10 cellular contexts compared by ENCODE assay signal in the genomic region with DNA sequence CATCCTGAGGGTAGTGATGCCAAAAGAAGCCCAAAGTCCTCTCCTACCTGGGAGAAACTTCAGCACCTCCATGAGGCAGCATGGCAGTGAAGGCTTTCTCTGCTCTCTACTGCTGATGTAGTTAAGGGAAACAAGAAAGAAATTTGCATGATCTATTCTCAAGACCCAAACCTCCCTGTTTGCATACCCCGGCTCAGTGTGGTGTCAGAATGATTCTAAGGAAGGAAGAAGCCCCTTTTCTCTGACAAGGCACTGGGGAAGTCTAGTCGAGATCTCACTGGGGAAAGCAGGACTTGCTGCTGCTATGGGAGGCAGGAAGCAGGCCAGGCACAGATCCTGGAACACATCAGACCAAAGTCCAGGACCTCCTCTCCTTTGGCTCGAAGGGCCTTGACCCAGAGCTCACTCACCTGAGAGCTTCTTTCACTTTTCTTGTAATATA.
A peak's percentile ranks its signal among the peaks of the same experiment; 100 is the strongest.
DNase-seq lines count a peak whose midpoint lies in the region; ATAC-seq and TF ChIP-seq lines count a peak whose summit lies in the region.
"Had no signal": no experiment of that assay in that cellular context is flagged by ENCODE, and none has a peak within 500 bp of the region (broad histone marks: within the 10 kb centered on the region; RNA-seq: fewer than 3 reads in every experiment).

No MANE protein-coding gene starts in this region.

- CTCF ChIA-PET in CD8-positive, alpha-beta T cell (lab: Charles Lee), result interaction anchor here (0.9 to 7.4 kb wide), 3 partner anchors 11 to 21 kb away, joined by 3 to 36 read pairs (median 17); no protein-coding TSS in a partner anchor
- CTCF ChIA-PET in MCF 10A (lab: Yijun Ruan, JAX), result interaction anchor here (0.6 kb wide), 1 partner anchor 390 kb away, joined by 3 read pairs; no protein-coding TSS in a partner anchor

- H3K4me3 ChIP-seq in CD8-positive, alpha-beta T cell (ENCODE audit: low read depth, low read length), result no peak overlapping the region
- H3K4me3 ChIP-seq in upper lobe of right lung, result no peak overlapping the region
- H3K4me3 ChIP-seq: BLaER1 treated with 17β-estradiol and CSF1 and Interleukin-3, amounts not matched to agents 10 nM and 100 nM had no signal

- no peaks in the 10 kb centered on the region for H3K9me3 Mint-ChIP-seq in CD8-positive, alpha-beta T cell
- no peaks in the 10 kb centered on the region for H3K9me3 Mint-ChIP-seq in activated naive CD4-positive, alpha-beta T cell treated with anti-CD3 and anti-CD28 coated beads, Interleukin-2, amount 50 U/mL, for 72 hours
- no peaks in the 10 kb centered on the region for H3K9me3 Mint-ChIP-seq in MCF 10A (ENCODE audit: unreplicated experiment)

- no peaks in the 10 kb centered on the region for H3K9me3 ChIP-seq in CD8-positive, alpha-beta T cell (ENCODE audit: low read length)
- no peaks in the 10 kb centered on the region for H3K9me3 ChIP-seq in upper lobe of right lung
- H3K9me3 ChIP-seq: BLaER1 treated with 17β-estradiol and CSF1 and Interleukin-3, amounts not matched to agents 10 nM and 100 nM had no signal

- TF ChIP-seq CTCF in CD8-positive, alpha-beta T cell (IDR thresholded peaks at IDR 0.05), result no peak
- TF ChIP-seq CTCF in MCF 10A (IDR thresholded peaks at IDR 0.05; ENCODE audit: unreplicated experiment), result no peak
- no peak for TF ChIP-seq CTCF in upper lobe of right lung (IDR thresholded peaks at IDR 0.05)

- BruUV-seq in MCF 10A (replicated peaks; lab: Mats Ljungman, UMichigan), result no TSS peak

- H3K36me3 Mint-ChIP-seq in CD8-positive, alpha-beta T cell, result peaks cover 40% of the 10 kb centered on the region
- H3K36me3 Mint-ChIP-seq in activated naive CD4-positive, alpha-beta T cell treated with anti-CD3 and anti-CD28 coated beads, Interleukin-2, amount 50 U/mL, for 72 hours, result peaks cover 0 to 25% of the 10 kb centered on the region in 2 donors
- H3K36me3 Mint-ChIP-seq in MCF 10A (ENCODE audit: insufficient read depth, unreplicated experiment), result no peaks in the 10 kb centered on the region

- H3K27me3 ChIP-seq in CD8-positive, alpha-beta T cell (ENCODE audit: insufficient read depth, low read length), result no peaks in the 10 kb centered on the region
- H3K27me3 ChIP-seq in upper lobe of right lung, result no peaks in the 10 kb centered on the region
- H3K27me3 ChIP-seq: BLaER1 treated with 17β-estradiol and CSF1 and Interleukin-3, amounts not matched to agents 10 nM and 100 nM had no signal

- no peaks in the 10 kb centered on the region for H3K27me3 Mint-ChIP-seq in CD8-positive, alpha-beta T cell (ENCODE audit: low read depth)
- no peaks in the 10 kb centered on the region for H3K27me3 Mint-ChIP-seq in MCF 10A (ENCODE audit: insufficient read depth, unreplicated experiment)

- H3K4me3 Mint-ChIP-seq in CD8-positive, alpha-beta T cell, result peak overlapping the region; percentile 27
- no peak overlapping the region for H3K4me3 Mint-ChIP-seq in MCF 10A (ENCODE audit: unreplicated experiment)

- no peaks in the 10 kb centered on the region for H3K36me3 ChIP-seq in CD8-positive, alpha-beta T cell (ENCODE audit: insufficient read depth, low read length)
- no peaks in the 10 kb centered on the region for H3K36me3 ChIP-seq in upper lobe of right lung
- H3K36me3 ChIP-seq: BLaER1 treated with 17β-estradiol and CSF1 and Interleukin-3, amounts not matched to agents 10 nM and 100 nM had no signal

- peaks cover 93% of the 10 kb centered on the region for H3K4me1 Mint-ChIP-seq in CD8-positive, alpha-beta T cell (ENCODE audit: low read depth)
- no peaks in the 10 kb centered on the region for H3K4me1 Mint-ChIP-seq in MCF 10A (ENCODE audit: insufficient read depth, unreplicated experiment)

- intact Hi-C loops in CD8-positive, alpha-beta T cell (cut with DNase I, micrococcal nuclease), result no loop called here
- intact Hi-C loops in MCF 10A (cut with micrococcal nuclease) (no loop called here), upper lobe of right lung (cut with DNase I) (loop anchor here (10.0 kb wide), 1 partner anchor 1096 kb away; no protein-coding TSS in a partner anchor)

- H3K27ac ChIP-seq in CD8-positive, alpha-beta T cell (ENCODE audit: low read depth, low read length), result no peak overlapping the region
- no peak overlapping the region for H3K27ac ChIP-seq in upper lobe of right lung
- H3K27ac ChIP-seq: BLaER1 treated with 17β-estradiol and CSF1 and Interleukin-3, amounts not matched to agents 10 nM and 100 nM had no signal

- no peak for DNase-seq in CD8-positive, alpha-beta T cell
- DNase-seq in activated naive CD4-positive, alpha-beta T cell treated with anti-CD3 and anti-CD28 coated beads, Interleukin-2, amount 50 U/mL, for 72 hours (ENCODE audit: low spot score in 2 of 2), result no peak
- no peak for DNase-seq in MCF 10A (ENCODE audit: unreplicated experiment)
- DNase-seq in NOMO-1 (lab: John Stamatoyannopoulos, UW; ENCODE audit: unreplicated experiment in 2 of 2), result no peak
- no peak for DNase-seq in AG20443 (ENCODE audit: low spot score)
- DNase-seq in upper lobe of right lung, result no peak
- DNase-seq: NCI-H345 had no signal

- ATAC-seq in CD8-positive, alpha-beta T cell, result no peak
- peak; percentile 84 for ATAC-seq in GM19324 (IDR thresholded peaks at IDR 0.05; ENCODE audit: low FRiP score, unreplicated experiment)
- peak; percentile 79 for ATAC-seq in HG03060 (IDR thresholded peaks at IDR 0.05; ENCODE audit: low read depth, unreplicated experiment)
- ATAC-seq in activated naive CD4-positive, alpha-beta T cell treated with anti-CD3 and anti-CD28 coated beads, Interleukin-2, amount 50 U/mL, for 72 hours, result peak in 1 of 2 donors; percentile 19
- ATAC-seq in upper lobe of right lung, result no peak

- POLR2A ChIA-PET in CD8-positive, alpha-beta T cell (lab: Charles Lee), result interaction anchor here (0.7 to 1.3 kb wide), 3 partner anchors 11 to 24 kb away, joined by 3 to 4 read pairs (median 4); no protein-coding TSS in a partner anchor
- POLR2A ChIA-PET in MCF 10A (lab: Yijun Ruan, JAX), result no interaction called here

- peak overlapping the region; percentile 80 for H3K27ac Mint-ChIP-seq in CD8-positive, alpha-beta T cell
- peak overlapping the region; percentile 31 to 72 for H3K27ac Mint-ChIP-seq in activated naive CD4-positive, alpha-beta T cell treated with anti-CD3 and anti-CD28 coated beads, Interleukin-2, amount 50 U/mL, for 72 hours
- H3K27ac Mint-ChIP-seq in MCF 10A (ENCODE audit: low read depth, unreplicated experiment), result no peak overlapping the region

- peaks cover 93% of the 10 kb centered on the region for H3K4me1 ChIP-seq in CD8-positive, alpha-beta T cell (ENCODE audit: insufficient read depth, low read length)
- H3K4me1 ChIP-seq in upper lobe of right lung, result no peaks in the 10 kb centered on the region

Comparison
In these comparisons a context has a peak if more than half of its experiments do, and no peak if none do; other contexts are left out.
1. ATAC-seq: peak in GM19324 (single experiment) and HG03060 (single experiment); none in CD8-positive, alpha-beta T cell (single experiment) and upper lobe of right lung (single experiment).